ENCODE assay signal across 24 cellular contexts in genomic region chr7:82624965-82625364, GRCh38.
DNase-seq lines count a peak whose midpoint lies in the region; ATAC-seq, FAIRE-seq and TF ChIP-seq lines count a peak whose summit lies in the region.
"Had no signal": no experiment of that assay in that cellular context is flagged by ENCODE, and none has a peak within 500 bp of the region (broad histone marks: within the 10 kb centered on the region; RNA-seq: fewer than 3 reads in every experiment).

No MANE protein-coding gene starts in this region.

- no peak for ATAC-seq in HG03521 (IDR thresholded peaks at IDR 0.05; ENCODE audit: unreplicated experiment)
- ATAC-seq in GM21619 (IDR thresholded peaks at IDR 0.05; ENCODE audit: unreplicated experiment) = no peak
- ATAC-seq: A549; CD8-positive, alpha-beta T cell; GM12878; HCT116; T-cell had no signal

- H3K4me3 ChIP-seq in AG04450 (ENCODE audit: low read depth, low read length) = no peak overlapping the region
- H3K4me3 ChIP-seq in osteoblast (ENCODE audit: insufficient read depth, low read length) = no peak overlapping the region
- H3K4me3 ChIP-seq: A549, GM12878 had no signal

- no peak for TF ChIP-seq CTCF in AG04450 (IDR thresholded peaks at IDR 0.05; ENCODE audit: low read depth, low read length)
- no peak for TF ChIP-seq CTCF in osteoblast (IDR thresholded peaks at IDR 0.05; ENCODE audit: extremely low read depth, low read depth, low read length)

- H3K9me3 ChIP-seq in AG04450 (ENCODE audit: control insufficient read depth, insufficient read depth, low read length) = no peaks in the 10 kb centered on the region
- H3K9me3 ChIP-seq in osteoblast (ENCODE audit: low read depth, low read length) = no peaks in the 10 kb centered on the region
- H3K9me3 ChIP-seq: A549, Caco-2 had no signal

- CTCF ChIA-PET in AG04450 (lab: Charles Lee) = interaction anchor here (1.2 to 1.6 kb wide), 2 partner anchors 17 to 19 kb away, joined by 3 to 8 read pairs; no protein-coding TSS in a partner anchor

- H3K27ac ChIP-seq in AG04450 (ENCODE audit: low read depth, low read length) (peak overlapping the region; percentile 62), osteoblast (ENCODE audit: low read depth, low read length) (peak overlapping the region; percentile 77)
- H3K27ac ChIP-seq: A549, C4-2B had no signal

- no peaks in the 10 kb centered on the region for H3K27me3 ChIP-seq in AG04450 (ENCODE audit: control insufficient read depth, insufficient read depth, low read length)
- no peaks in the 10 kb centered on the region for H3K27me3 ChIP-seq in osteoblast (ENCODE audit: insufficient read depth, low read length)

- POLR2A ChIA-PET in AG04450 (lab: Yijun Ruan, JAX) = no interaction called here

- H3K4me1 ChIP-seq in osteoblast (ENCODE audit: insufficient read depth, low read length) = peaks cover 11% of the 10 kb centered on the region
- H3K4me1 ChIP-seq: A549, Caco-2 had no signal

- no peak overlapping the region for H3K4me2 ChIP-seq in osteoblast (ENCODE audit: insufficient read depth, low read length)
- H3K4me2 ChIP-seq: A549 had no signal

- peak overlapping the region; percentile 39 for H2AFZ ChIP-seq in osteoblast (ENCODE audit: low read length)

- no peaks in the 10 kb centered on the region for H3K36me3 ChIP-seq in osteoblast (ENCODE audit: insufficient read depth, low read length)

- DNase-seq in AG04450 (ENCODE audit: low read depth, low spot score) (no peak), RCC 7860 (ENCODE audit: low spot score) (no peak), osteoblast (ENCODE audit: insufficient read length, low spot score, missing footprints) (no peak), HCEC 1CT (no peak), amygdala (lab: John Stamatoyannopoulos, UW) (no peak)
- DNase-seq: Caco-2; CD8-positive, alpha-beta T cell; GDM1; Karpas-422; NCI-H1092; NCI-H1436; NCI-H187 treated with DMSO at 0.1 percent for 48 hours; NCI-H2171 treated with DMSO at 0.1 percent for 48 hours; NCI-H524 treated with DMSO at 0.1 percent for 48 hours; NCI-H774; T-cell had no signal

- FAIRE-seq in RCC 7860 (lab: Jason Lieb, UNC) (peak; percentile 79), endometrium (lab: Jason Lieb, UNC) (peak; percentile 23)
- FAIRE-seq: A549, GM12878, H1 had no signal

- no peaks in the 10 kb centered on the region for H4K20me1 ChIP-seq in osteoblast (ENCODE audit: insufficient read depth, low read length)

- H3K79me2 ChIP-seq in osteoblast (ENCODE audit: insufficient read depth, low read length) = no peaks in the 10 kb centered on the region
